ENCODE assay signal across 8 cellular contexts in genomic region chr19:11738746-11739620, GRCh38. TPM values are rescaled to one million over a fixed set of nuclear protein-coding genes. Genes with fewer than 3 reads are reported as not detected.
A peak's percentile ranks its signal among the peaks of the same experiment; 100 is the strongest.
DNase-seq lines count a peak whose midpoint lies in the region; ATAC-seq, FAIRE-seq and TF ChIP-seq lines count a peak whose summit lies in the region.

ZNF823 (minus strand) TSS chr19:11738946; CDS start chr19:11738819, 127 bp downstream.

- H3K27ac ChIP-seq in hepatocyte (peak within 1 kb of the TSS; percentile 93), rectal smooth muscle tissue (ENCODE audit: low read depth, low read length) (peak within 1 kb of the TSS; percentile 81), aorta (ENCODE audit: low read depth in 1 of 2, low read length in 2 of 2) (peak within 1 kb of the TSS in 1 of 2 donors; percentile 87)

- intact Hi-C loops in aorta (cut with DNase I): loop anchor here in 1 of 2 donors (2.0 kb wide), 1 partner anchor 28 kb away; the partner anchor contains the start of gene ZNF441

- H3K36me3 ChIP-seq in hepatocyte (replicated peaks; ENCODE audit: insufficient read depth, low read depth) (no peaks in the 10 kb centered on the region), rectal smooth muscle tissue (ENCODE audit: control insufficient read depth, insufficient read depth, low read length) (no peaks in the 10 kb centered on the region), aorta (ENCODE audit: control insufficient read depth in 1 of 2, insufficient read depth in 2 of 2, low read length in 1 of 2) (no peaks in the 10 kb centered on the region)

- H3K9me3 ChIP-seq in hepatocyte (ENCODE audit: low read depth): no peaks in the 10 kb centered on the region
- no peaks in the 10 kb centered on the region for H3K9me3 ChIP-seq in aorta (ENCODE audit: control insufficient read depth, low read length)

- H2AFZ ChIP-seq in hepatocyte: peak within 1 kb of the TSS; percentile 75

- peak within 1 kb of the TSS; percentile 60 for H3K4me3 ChIP-seq in hepatocyte
- H3K4me3 ChIP-seq in rectal smooth muscle tissue (ENCODE audit: low read length): peak within 1 kb of the TSS; percentile 96
- peak within 1 kb of the TSS; percentile 76 to 90 for H3K4me3 ChIP-seq in aorta (ENCODE audit: low read length in 2 of 2)

- no peak for TF ChIP-seq CTCF in hepatocyte (IDR thresholded peaks at IDR 0.05; ENCODE audit: poor library complexity)

- H3K27me3 ChIP-seq in hepatocyte (no peaks in the 10 kb centered on the region), rectal smooth muscle tissue (ENCODE audit: control insufficient read depth, insufficient read depth, low read length) (no peaks in the 10 kb centered on the region), aorta (ENCODE audit: control insufficient read depth in 1 of 2, insufficient read depth in 2 of 2, low read length in 1 of 2) (no peaks in the 10 kb centered on the region)

- peaks cover 41% of the 10 kb centered on the region for H3K79me2 ChIP-seq in hepatocyte

- H3K9me2 ChIP-seq in hepatocyte (replicated peaks; ENCODE audit: insufficient read depth): no peaks in the 10 kb centered on the region

- peak; percentile 85 for ATAC-seq in HG02970 (IDR thresholded peaks at IDR 0.05; ENCODE audit: low FRiP score, unreplicated experiment)
- peak; percentile 99 for ATAC-seq in aorta (ENCODE audit: low FRiP score)

- peak; percentile 98 for FAIRE-seq in GM18507 (lab: Jason Lieb, UNC)

- H3K9ac ChIP-seq in rectal smooth muscle tissue (ENCODE audit: low read length): peak within 1 kb of the TSS; percentile 94

- H3K4me2 ChIP-seq in hepatocyte: peak within 1 kb of the TSS; percentile 96

- WGBS in hepatocyte (ENCODE audit: low lambda C conversion rate, missing lambda C conversion rate): 2% methylated on average over 35 of the region's 35 CpGs
- WGBS in aorta, 2 donors: 1% methylated on average over 27 to 35 of the region's 35 CpGs

- DNase-seq in GM18507 (ENCODE audit: extremely low spot score, insufficient read length, low read depth) (peak; percentile 84), NCI-H187 treated with DMSO at 0.1 percent for 48 hours (lab: John Stamatoyannopoulos, UW) (peak; percentile 61), T-helper 9 cell (peak; percentile 89), astrocyte of the hippocampus (ENCODE audit: low read depth, low spot score) (peak; percentile 99), hepatocyte (ENCODE audit: low spot score) (peak; percentile 99), aorta (peak; percentile 98 to 99)

- peaks cover 4% of the 10 kb centered on the region for H4K20me1 ChIP-seq in hepatocyte (ENCODE audit: insufficient read depth, poor library complexity, severe bottlenecking)

- H3K4me1 ChIP-seq in hepatocyte (ENCODE audit: insufficient read depth): peaks cover 14% of the 10 kb centered on the region
- H3K4me1 ChIP-seq in rectal smooth muscle tissue (ENCODE audit: control insufficient read depth, insufficient read depth, low read length): peaks cover 6% of the 10 kb centered on the region
- no peaks in the 10 kb centered on the region for H3K4me1 ChIP-seq in aorta (ENCODE audit: control insufficient read depth in 1 of 2, insufficient read depth in 2 of 2, low read length in 2 of 2)

RNA-seq across cellular contexts. Expression of gene ZNF823, which starts in this region (rescaled TPM):
- total RNA-seq in hepatocyte (10.4 and 13.9 TPM in 2 replicates), aorta (1 to 10 TPM; 5.1 to 8.7 TPM)
- polyA plus RNA-seq in hepatocyte (3.4 and 3.8 TPM in 2 replicates), aorta (1 to 10 TPM; 3.1 to 3.4 TPM)
